ENCODE assay signal across 24 cellular contexts in the genomic region with DNA sequence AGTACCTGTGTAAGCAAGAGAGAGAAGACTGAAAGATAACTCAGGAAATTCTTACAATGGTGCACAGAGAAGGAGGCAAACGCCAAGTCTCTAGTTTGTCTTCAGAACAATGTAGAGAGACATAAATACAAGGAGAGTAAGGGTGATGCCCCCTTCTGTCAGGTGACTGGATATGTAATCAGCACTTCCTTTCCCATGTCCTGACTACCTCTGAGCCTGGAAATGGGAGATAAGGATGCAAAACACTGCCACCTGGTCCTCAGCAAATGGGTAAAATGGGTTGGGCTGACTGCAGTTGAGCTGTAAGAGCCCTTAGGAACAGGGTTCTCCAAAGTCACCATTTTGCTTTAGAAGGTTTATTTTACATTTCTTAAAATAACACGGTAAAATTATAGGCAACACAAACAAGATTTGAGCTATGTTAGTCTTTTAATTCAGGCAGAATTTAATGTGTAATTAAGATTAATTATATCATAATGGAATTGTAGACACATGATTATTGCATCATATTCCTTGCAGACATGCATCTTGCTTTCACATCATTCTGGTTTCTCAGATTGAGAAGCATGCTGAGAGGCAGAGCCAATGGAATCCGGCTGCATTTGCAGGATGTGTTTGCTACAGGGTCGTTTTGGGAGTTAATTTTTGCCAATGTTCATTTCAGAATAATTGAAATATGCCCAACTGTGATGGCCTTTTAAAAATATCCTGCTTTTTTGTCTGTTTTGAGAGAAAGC. TPM values are rescaled to one million over a fixed set of nuclear protein-coding genes. Genes with fewer than 3 reads are reported as not detected.
A peak's percentile ranks its signal among the peaks of the same experiment; 100 is the strongest.
DNase-seq lines count a peak whose midpoint lies in the region; ATAC-seq, FAIRE-seq and TF ChIP-seq lines count a peak whose summit lies in the region.
"Had no signal": no experiment of that assay in that cellular context is flagged by ENCODE, and none has a peak within 500 bp of the region (broad histone marks: within the 10 kb centered on the region; RNA-seq: fewer than 3 reads in every experiment).

No MANE protein-coding gene starts in this region.

- ATAC-seq in GM23338 = no peak
- ATAC-seq in IMR-90 (ENCODE audit: low read depth) = no peak
- peak; percentile 85 for ATAC-seq in K562
- ATAC-seq in GM21515 (IDR thresholded peaks at IDR 0.05; ENCODE audit: unreplicated experiment) = no peak
- no peak for ATAC-seq in GM18517 (IDR thresholded peaks at IDR 0.05; ENCODE audit: unreplicated experiment)
- ATAC-seq: HepG2 had no signal

- H2AFZ ChIP-seq in GM23338 (no peak overlapping the region), IMR-90 (replicated peaks; ENCODE audit: low read length, poor library complexity) (no peak overlapping the region), K562 (ENCODE audit: low read depth, low read length) (no peak overlapping the region)
- H2AFZ ChIP-seq: GM23248 had no signal

- peaks cover 5% of the 10 kb centered on the region; the same call in 2 of the 3 replicates for H3K9me3 Mint-ChIP-seq in GM23338
- peaks cover 3% of the 10 kb centered on the region for H3K9me3 Mint-ChIP-seq in activated CD4-positive, alpha-beta memory T cell treated with anti-CD3 and anti-CD28 coated beads for 36 hours

- no peak overlapping the region for H3K23ac ChIP-seq in IMR-90 (ENCODE audit: low read depth, low read length)

- no peak overlapping the region for H3K4me3 Mint-ChIP-seq in GM23338
- no peak overlapping the region for H3K4me3 Mint-ChIP-seq in activated CD4-positive, alpha-beta memory T cell treated with anti-CD3 and anti-CD28 coated beads for 36 hours

- intact Hi-C loops in IMR-90 (cut with micrococcal nuclease) (no loop called here), K562 (cut with micrococcal nuclease) (no loop called here)
- intact Hi-C loops in activated CD4-positive, alpha-beta memory T cell treated with anti-CD3 and anti-CD28 coated beads for 36 hours (cut with micrococcal nuclease) = no loop called here

- no peak overlapping the region for H3K14ac ChIP-seq in IMR-90 (replicated peaks; ENCODE audit: low read depth, low read length)

- BruUV-seq in IMR-90 (replicated peaks; lab: Mats Ljungman, UMichigan) = no TSS peak
- BruUV-seq in K562 (replicated peaks; lab: Mats Ljungman, UMichigan) = no TSS peak

- H3K56ac ChIP-seq in IMR-90 (ENCODE audit: extremely low read depth, insufficient read depth, low read length) = no peak overlapping the region

- H4K91ac ChIP-seq in IMR-90 (ENCODE audit: insufficient read depth, low read depth, low read length) = no peak overlapping the region

- H3K9me1 ChIP-seq in IMR-90 (ENCODE audit: insufficient read depth, low read length) (no peaks in the 10 kb centered on the region), K562 (ENCODE audit: control insufficient read depth, insufficient read depth, low read length) (no peaks in the 10 kb centered on the region)

- H3K9ac ChIP-seq in IMR-90 (ENCODE audit: low read depth, low read length) (no peak overlapping the region), K562 (ENCODE audit: insufficient read depth in 1 of 2, low read depth in 2 of 2, low read length in 2 of 2) (no peak overlapping the region)
- H3K9ac ChIP-seq: GM23248, KMS-11, SK-N-SH had no signal

- no peaks in the 10 kb centered on the region for H3K79me1 ChIP-seq in IMR-90 (ENCODE audit: low read depth in 1 of 2, low read length in 2 of 2)

- H2AK9ac ChIP-seq in IMR-90 (replicated peaks; ENCODE audit: low read depth, low read length, poor library complexity) = no peak overlapping the region

- no peak overlapping the region for H2BK5ac ChIP-seq in IMR-90 (ENCODE audit: low read depth, low read length, poor library complexity, severe bottlenecking)

- no peaks in the 10 kb centered on the region for H3F3A ChIP-seq in GM23338 (replicated peaks; ENCODE audit: low read depth)

- no peak overlapping the region for H3K4me3 ChIP-seq in GM23338
- no peak overlapping the region for H3K4me3 ChIP-seq in IMR-90 (ENCODE audit: insufficient read depth, low read depth, low read length)
- no peak overlapping the region for H3K4me3 ChIP-seq in K562
- H3K4me3 ChIP-seq: GM23248 had no signal

- no CpG with 5 or more reads among the region's 4 CpGs for WGBS in IMR-90 (ENCODE audit: extremely low coverage in 2 of 2, insufficient read length in 1 of 2), 2 experiments
- 0% methylated on average over 4 of the region's 4 CpGs for WGBS in K562 (ENCODE audit: insufficient coverage, low coverage, missing lambda C conversion rate)

- H2BK20ac ChIP-seq in IMR-90 (ENCODE audit: low read depth, low read length) = no peak overlapping the region

- H2AK5ac ChIP-seq in IMR-90 (ENCODE audit: low read depth, low read length) = no peak overlapping the region

- TF ChIP-seq POLR2A in IMR-90 (IDR thresholded peaks at IDR 0.05; ENCODE audit: low read depth, low read length) = no peak
- no peak for TF ChIP-seq POLR2A in K562 (conservative IDR thresholded peaks at IDR 0.05)

- no peak overlapping the region for H3K4me2 ChIP-seq in GM23338
- no peak overlapping the region for H3K4me2 ChIP-seq in IMR-90 (ENCODE audit: low read depth, low read length)
- no peak overlapping the region for H3K4me2 ChIP-seq in K562 (ENCODE audit: insufficient read depth, low read length)
- H3K4me2 ChIP-seq: KMS-11, SK-N-SH had no signal

- H3K9me3 ChIP-seq in IMR-90 (ENCODE audit: control insufficient read depth, insufficient read depth, low read length) (no peaks in the 10 kb centered on the region), K562 (replicated peaks; ENCODE audit: control insufficient read depth, insufficient read depth, low read depth, low read length) (no peaks in the 10 kb centered on the region)
- H3K9me3 ChIP-seq: SK-N-SH had no signal

- H3K4me1 ChIP-seq in GM23338 (ENCODE audit: insufficient read depth) = peaks cover 35% of the 10 kb centered on the region
- no peaks in the 10 kb centered on the region for H3K4me1 ChIP-seq in IMR-90 (ENCODE audit: control insufficient read depth, insufficient read depth, low read length)
- H3K4me1 ChIP-seq in K562 (replicated peaks in 1 of 2; ENCODE audit: control insufficient read depth in 2 of 2, insufficient read depth in 2 of 2, low read length in 2 of 2) = peaks cover 0 to 2% of the 10 kb centered on the region in 2 experiments; a peak in 1 of 5 replicates

- no peaks in the 10 kb centered on the region for H3K9me2 ChIP-seq in GM23338 (ENCODE audit: insufficient read depth)
- H3K9me2 ChIP-seq: SK-N-SH had no signal

- peaks cover 8% of the 10 kb centered on the region; the same call in 2 of the 3 replicates for H3K36me3 Mint-ChIP-seq in GM23338 (ENCODE audit: low read depth)
- H3K36me3 Mint-ChIP-seq in activated CD4-positive, alpha-beta memory T cell treated with anti-CD3 and anti-CD28 coated beads for 36 hours = peaks cover 3% of the 10 kb centered on the region

- no peak overlapping the region for H2BK120ac ChIP-seq in IMR-90 (ENCODE audit: low read depth, low read length)

- H4K20me1 ChIP-seq in GM23338 (replicated peaks; ENCODE audit: insufficient read depth) (no peaks in the 10 kb centered on the region), IMR-90 (ENCODE audit: insufficient read depth, low read length) (no peaks in the 10 kb centered on the region), K562 (replicated peaks; ENCODE audit: control insufficient read depth, insufficient read depth, low read length) (no peaks in the 10 kb centered on the region)

- no peaks in the 10 kb centered on the region for H3K27me3 Mint-ChIP-seq in GM23338 (ENCODE audit: insufficient read depth, low read depth, poor library complexity)
- no peaks in the 10 kb centered on the region for H3K27me3 Mint-ChIP-seq in activated CD4-positive, alpha-beta memory T cell treated with anti-CD3 and anti-CD28 coated beads for 36 hours

- H3K27ac ChIP-seq in GM23338 (ENCODE audit: low read depth) (peak overlapping the region; percentile 80), IMR-90 (ENCODE audit: insufficient read depth, low read length) (no peak overlapping the region), K562 (ENCODE audit: extremely low read depth, low read depth, low read length) (no peak overlapping the region)
- H3K27ac ChIP-seq: C4-2B, GM23248, KMS-11 had no signal

- CTCF ChIA-PET in IMR-90 (lab: Yijun Ruan, JAX) = no interaction called here
- CTCF ChIA-PET in K562 (lab: Yijun Ruan, JAX; ENCODE audit: low intra/inter-chr PET ratio) = interaction anchor here (0.5 kb wide), 1 partner anchor 1241 kb away, joined by 3 read pairs; no protein-coding TSS in a partner anchor
- CTCF ChIA-PET in activated CD4-positive, alpha-beta memory T cell treated with anti-CD3 and anti-CD28 coated beads for 36 hours (lab: Charles Lee) = no interaction called here

- TF ChIP-seq RAD21 in IMR-90 (IDR thresholded peaks at IDR 0.05; ENCODE audit: low read length) = no peak
- no peak for TF ChIP-seq RAD21 in K562 (CRISPR knock-in tag; conservative IDR thresholded peaks at IDR 0.05 in 1 of 2, IDR thresholded peaks at IDR 0.05 in 1 of 2)

- no peak for FAIRE-seq in K562 (lab: Jason Lieb, UNC)
- FAIRE-seq: D721Med, GM12892, HepG2 had no signal

- no peak overlapping the region for H3K18ac ChIP-seq in IMR-90 (ENCODE audit: low read depth, low read length)

- H3K79me2 ChIP-seq in GM23338 (replicated peaks; ENCODE audit: insufficient read depth) (no peaks in the 10 kb centered on the region), K562 (ENCODE audit: control insufficient read depth, insufficient read depth, low read length) (no peaks in the 10 kb centered on the region)

- H3K27me3 ChIP-seq in GM23338 (ENCODE audit: insufficient read depth) (no peaks in the 10 kb centered on the region), IMR-90 (ENCODE audit: control insufficient read depth, insufficient read depth, low read length) (no peaks in the 10 kb centered on the region), K562 (ENCODE audit: control insufficient read depth in 2 of 2, insufficient read depth in 2 of 2, low read length in 2 of 2) (no peaks in the 10 kb centered on the region; a peak in 1 of 5 replicates)

- H3K36me3 ChIP-seq in GM23338 (ENCODE audit: insufficient read depth) (no peaks in the 10 kb centered on the region), IMR-90 (ENCODE audit: control insufficient read depth, insufficient read depth, low read length) (no peaks in the 10 kb centered on the region), K562 (ENCODE audit: control insufficient read depth, insufficient read depth, low read length) (no peaks in the 10 kb centered on the region)

- TF ChIP-seq CTCF in GM23338 (conservative IDR thresholded peaks at IDR 0.05; ENCODE audit: low read depth in 2 of 2) (0 out of 4 replicates have a peak, but pooled peaks of 1 of the 2 experiments have one; percentile 7), IMR-90 (conservative IDR thresholded peaks at IDR 0.05; ENCODE audit: low read depth, low read length) (no peak), K562 (IDR thresholded peaks at IDR 0.05 in 2 of 3, conservative IDR thresholded peaks at IDR 0.05 in 1 of 3; ENCODE audit: insufficient read depth in 2 of 3, low read depth in 1 of 3, low read length in 3 of 3) (no peak)

- DNase-seq in GM23338 (ENCODE audit: low spot score) (peak; percentile 21), IMR-90 (no peak), K562 (ENCODE audit: extremely low read depth in 1 of 4, low spot score in 3 of 4) (peak in 1 of 4 experiments; percentile 46), iPS-NIHi7 (ENCODE audit: extremely low spot score) (peak; percentile 31)
- DNase-seq in activated CD4-positive, alpha-beta memory T cell treated with anti-CD3 and anti-CD28 coated beads for 36 hours = no peak
- DNase-seq: ACHN, AML-193, GM23248, NCI-H1048, NCI-H1436, NCI-H1930, NCI-H2171, NCI-H526, SHP77, SK-N-SH had no signal

- H4K5ac ChIP-seq in IMR-90 (ENCODE audit: low read depth, low read length) = no peak overlapping the region

- dilution Hi-C loops in IMR-90 (cut with HindIII; ENCODE audit: low sequenced_read_pairs, unreplicated experiment) = no loop called here

- TF ChIP-seq EP300 in K562 (IDR thresholded peaks at IDR 0.05; ENCODE audit: low read length) = peak; percentile 4; the same call in 1 of the 2 replicates

- in situ Hi-C loops in IMR-90 (cut with MboI; ENCODE audit: low sequenced_read_pairs) = no loop called here
- in situ Hi-C loops in K562 (cut with MboI) = no loop called here

- no peak overlapping the region for H3K27ac Mint-ChIP-seq in GM23338
- no peak overlapping the region for H3K27ac Mint-ChIP-seq in activated CD4-positive, alpha-beta memory T cell treated with anti-CD3 and anti-CD28 coated beads for 36 hours

- POLR2A ChIA-PET in IMR-90 (lab: Charles Lee; ENCODE audit: unreplicated experiment) = no interaction called here
- POLR2A ChIA-PET in K562 (lab: Yijun Ruan, JAX) = no interaction called here
- POLR2A ChIA-PET in activated CD4-positive, alpha-beta memory T cell treated with anti-CD3 and anti-CD28 coated beads for 36 hours (lab: Charles Lee) = no interaction called here

- H3K4ac ChIP-seq in IMR-90 (ENCODE audit: low read depth, low read length) = no peak overlapping the region

- no peak overlapping the region for H4K8ac ChIP-seq in IMR-90 (ENCODE audit: low read depth in 2 of 2, low read length in 2 of 2)

- H2BK15ac ChIP-seq in IMR-90 (ENCODE audit: low read depth, low read length) = no peak overlapping the region

- peaks cover 37% of the 10 kb centered on the region for H3K4me1 Mint-ChIP-seq in GM23338
- peaks cover 10% of the 10 kb centered on the region for H3K4me1 Mint-ChIP-seq in activated CD4-positive, alpha-beta memory T cell treated with anti-CD3 and anti-CD28 coated beads for 36 hours (ENCODE audit: low read depth)

RNA-seq across cellular contexts. Expression of gene ARX, which starts 37.2 kb away (rescaled TPM):
- not detected in 2 replicates for total RNA-seq in GM23338 (2014; rRNA removed; shearing (Covaris generic))
- polyA plus RNA-seq in GM23338 (2016; fragmentation: Nextera tagmentation; extraction: Ambion mirVana) (0.07 and 0.13 TPM in 2 replicates), IMR-90 (2012; rRNA removed) (not detected in 2 replicates), K562 (2011; rRNA removed) (not detected in 2 replicates), K562 (2014; fragmentation: Illumina TruSeq; extraction: Trizol) (not detected in 2 replicates), K562 (2014; fragmentation: Nextera tagmentation; extraction: Ambion mirVana) (not detected), K562 (2014; rRNA removed) (0.03 TPM in 1 of 2 replicates, not detected in the other)
- total RNA-seq in IMR-90 (2012; rRNA removed) (not detected in 2 replicates), K562 (2014; rRNA removed) (not detected in 2 replicates), K562 (2014; rRNA removed; fragmentation: Illumina TruSeq; extraction: Trizol) (not detected in 2 replicates), K562 (2015; rRNA removed; fragmentation: Illumina TruSeq; extraction: Trizol) (not detected in 2 replicates), K562 (2021) (not detected in 2 replicates)
- polyA plus RNA-seq in IMR-90 (2012; cell fraction: cytosol; rRNA removed) = not detected in 2 replicates
- not detected in 2 replicates for polyA plus RNA-seq in IMR-90 (2012; cell fraction: nucleus; rRNA removed; ENCODE audit: low replicate concordance)
- total RNA-seq in K562 (2011; cell fraction: chromatin; rRNA removed; ENCODE audit: low replicate concordance) = not detected in 2 replicates
- total RNA-seq in K562 (2011; cell fraction: nucleolus; rRNA removed) = not detected in 2 replicates
- not detected in 2 replicates for total RNA-seq in K562 (2011; cell fraction: nucleoplasm; rRNA removed)
- 0.04 TPM in 1 of 2 replicates, not detected in the other for polyA plus RNA-seq in K562 (2011; cell fraction: cytosol; rRNA removed)
- polyA plus RNA-seq in K562 (2011; cell fraction: nucleus; rRNA removed) = not detected in 2 replicates
- polyA plus RNA-seq in K562 (2012) = not detected in 2 replicates
- polyA minus RNA-seq in K562 (2011; rRNA and poly(A)+ RNA removed) = not detected in 2 replicates
- polyA minus RNA-seq in K562 (2011; cell fraction: cytosol; rRNA and poly(A)+ RNA removed) = not detected in 2 replicates
- not detected in 2 replicates for polyA minus RNA-seq in K562 (2011; cell fraction: nucleus; rRNA and poly(A)+ RNA removed)
- not detected for total RNA-seq in activated CD4-positive, alpha-beta memory T cell treated with anti-CD3 and anti-CD28 coated beads for 36 hours
- total RNA-seq: GM23248, HepG2, MCF 10A, RPMI7951 had no signal
- polyA plus RNA-seq: GM23248, HepG2, SK-N-SH had no signal

Comparison
In these comparisons a context has a peak if more than half of its experiments do, and no peak if none do; other contexts are left out.
1. DNase-seq: peak in GM23338 (single experiment) and iPS-NIHi7 (single experiment); none in IMR-90 (single experiment) and activated CD4-positive, alpha-beta memory T cell treated with anti-CD3 and anti-CD28 coated beads for 36 hours (single experiment).